Comparison of ENCODE assay signal across 24 cellular contexts in the genomic region with DNA sequence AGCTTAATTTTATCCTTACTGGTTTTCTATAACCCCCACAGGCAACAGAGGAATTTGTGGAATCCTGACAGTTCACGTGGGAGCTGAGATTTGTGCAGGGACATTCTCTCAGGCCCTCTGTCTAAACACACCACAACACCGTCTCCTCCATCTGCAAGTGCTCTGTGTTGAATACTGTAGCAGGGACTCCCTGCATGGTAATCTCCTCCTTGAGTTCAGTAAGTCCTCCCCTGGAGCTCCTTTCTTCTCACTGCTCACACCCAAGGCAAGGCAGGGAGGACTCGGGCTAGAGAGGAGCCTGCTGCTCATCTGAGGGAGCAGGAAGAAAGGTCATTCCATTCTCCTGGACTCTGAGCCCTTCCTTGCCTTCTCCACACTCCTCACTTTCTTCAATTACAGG.
"Had no signal": no experiment of that assay in that cellular context is flagged by ENCODE, and none has a peak within 500 bp of the region (broad histone marks: within the 10 kb centered on the region; RNA-seq: fewer than 3 reads in every experiment).

No MANE protein-coding gene starts in this region.

- H3K4me3 ChIP-seq: breast epithelium, MG63 had no signal

- H3K4me3 Mint-ChIP-seq: activated B cell treated with CpG ODN at 0.5 μM for 24 hours; activated CD4-positive, alpha-beta T cell treated with anti-CD3 and anti-CD28 coated beads, Interleukin-2, amount 10 ng/mL, durations not matched to agents 24 days and 14 days; activated CD8-positive, alpha-beta memory T cell treated with anti-CD3 and anti-CD28 coated beads, Interleukin-2, amount 10 ng/mL, durations not matched to agents 7 days and 5 days; activated naive CD4-positive, alpha-beta T cell treated with anti-CD3 and anti-CD28 coated beads, Interleukin-2, amount 50 U/mL, for 24 hours; activated T-cell treated with anti-CD3 and anti-CD28 coated beads, Interleukin-2, amount 50 U/mL, for 24 hours; activated T-helper 1 cell treated with anti-CD3 and anti-CD28 coated beads, Interleukin-12 subunit alpha, Interleukin-12 subunit beta, Interleukin-2, Interleukin-4 antibody, amounts not matched to agents 30 ng/mL and 10 ng/mL and 1 ng/mL, durations not matched to agents 14 hours and 24 hours and 36 hours; T-helper 17 cell had no signal

- H3K27me3 ChIP-seq: breast epithelium, MG63 had no signal

- DNase-seq: activated B cell treated with CpG ODN at 0.5 μM for 24 hours; activated CD4-positive, alpha-beta T cell treated with anti-CD3 and anti-CD28 coated beads for 1 hour; activated CD4-positive, alpha-beta T cell treated with anti-CD3 and anti-CD28 coated beads, Interleukin-2, amount 10 ng/mL, durations not matched to agents 24 days and 14 days; activated CD4-positive, alpha-beta T cell treated with anti-CD3 and anti-CD28 coated beads, Interleukin-2, amount 50 U/mL, for 48 hours; activated CD8-positive, alpha-beta memory T cell treated with anti-CD3 and anti-CD28 coated beads, Interleukin-2, amount 10 ng/mL, durations not matched to agents 7 days and 5 days; activated effector memory CD4-positive, alpha-beta T cell treated with Interleukin-2 at 50 U/mL for 16 hours; activated naive CD4-positive, alpha-beta T cell; activated T-cell treated with anti-CD3 and anti-CD28 coated beads, Interleukin-2, amount 50 U/mL, for 24 hours; aorta; MG63; MV-4-11; NCI-H1105; NCI-H1436 treated with DMSO at 0.1 percent for 48 hours; NCI-H187; NCI-H2081; NCI-H446; NCI-H524; PC-3; SHP77 treated with DMSO at 0.1 percent for 48 hours; T-helper 17 cell; T-helper 9 cell had no signal

- H3K4me1 ChIP-seq: breast epithelium had no signal

- ATAC-seq: activated CD8-positive, alpha-beta memory T cell treated with anti-CD3 and anti-CD28 coated beads, Interleukin-2, amount 10 ng/mL, durations not matched to agents 7 days and 5 days; PC-3; T-helper 17 cell had no signal

- H3K27me3 Mint-ChIP-seq: activated B cell treated with CpG ODN at 0.5 μM for 24 hours; activated CD4-positive, alpha-beta T cell treated with anti-CD3 and anti-CD28 coated beads, Interleukin-2, amount 10 ng/mL, durations not matched to agents 24 days and 14 days; activated CD8-positive, alpha-beta memory T cell treated with anti-CD3 and anti-CD28 coated beads, Interleukin-2, amount 10 ng/mL, durations not matched to agents 7 days and 5 days had no signal

- H3K4me1 Mint-ChIP-seq: activated B cell treated with CpG ODN at 0.5 μM for 24 hours; activated CD4-positive, alpha-beta T cell treated with anti-CD3 and anti-CD28 coated beads, Interleukin-2, amount 10 ng/mL, durations not matched to agents 24 days and 14 days; activated CD8-positive, alpha-beta memory T cell treated with anti-CD3 and anti-CD28 coated beads, Interleukin-2, amount 10 ng/mL, durations not matched to agents 7 days and 5 days; activated naive CD4-positive, alpha-beta T cell treated with anti-CD3 and anti-CD28 coated beads, Interleukin-2, amount 50 U/mL, for 24 hours; T-helper 17 cell had no signal

- H3K36me3 Mint-ChIP-seq: activated CD8-positive, alpha-beta memory T cell treated with anti-CD3 and anti-CD28 coated beads, Interleukin-2, amount 10 ng/mL, durations not matched to agents 7 days and 5 days; activated naive CD4-positive, alpha-beta T cell treated with anti-CD3 and anti-CD28 coated beads, Interleukin-2, amount 50 U/mL, for 24 hours had no signal

- H3K27ac ChIP-seq: breast epithelium had no signal

- H3K27ac Mint-ChIP-seq: activated B cell treated with CpG ODN at 0.5 μM for 24 hours; activated CD4-positive, alpha-beta T cell treated with anti-CD3 and anti-CD28 coated beads, Interleukin-2, amount 10 ng/mL, durations not matched to agents 24 days and 14 days; activated CD8-positive, alpha-beta memory T cell treated with anti-CD3 and anti-CD28 coated beads, Interleukin-2, amount 10 ng/mL, durations not matched to agents 7 days and 5 days; activated naive CD4-positive, alpha-beta T cell treated with anti-CD3 and anti-CD28 coated beads, Interleukin-2, amount 50 U/mL, for 24 hours; activated T-cell treated with anti-CD3 and anti-CD28 coated beads, Interleukin-2, amount 50 U/mL, for 24 hours; activated T-helper 1 cell treated with anti-CD3 and anti-CD28 coated beads, Interleukin-12 subunit alpha, Interleukin-12 subunit beta, Interleukin-2, Interleukin-4 antibody, amounts not matched to agents 30 ng/mL and 10 ng/mL and 1 ng/mL, durations not matched to agents 14 hours and 24 hours and 36 hours; T-helper 17 cell had no signal

- H3K9me3 ChIP-seq: MG63 had no signal

- H3K36me3 ChIP-seq: breast epithelium, MG63 had no signal

- H3K9me3 Mint-ChIP-seq: activated CD4-positive, alpha-beta T cell treated with anti-CD3 and anti-CD28 coated beads, Interleukin-2, amount 10 ng/mL, durations not matched to agents 24 days and 14 days; activated naive CD4-positive, alpha-beta T cell treated with anti-CD3 and anti-CD28 coated beads, Interleukin-2, amount 50 U/mL, for 24 hours; activated T-cell treated with anti-CD3 and anti-CD28 coated beads, Interleukin-2, amount 50 U/mL, for 24 hours; activated T-helper 1 cell treated with anti-CD3 and anti-CD28 coated beads, Interleukin-12 subunit alpha, Interleukin-12 subunit beta, Interleukin-2, Interleukin-4 antibody, amounts not matched to agents 30 ng/mL and 10 ng/mL and 1 ng/mL, durations not matched to agents 14 hours and 24 hours and 36 hours had no signal
